ENCODE assay signal across 19 cellular contexts in the genomic region with DNA sequence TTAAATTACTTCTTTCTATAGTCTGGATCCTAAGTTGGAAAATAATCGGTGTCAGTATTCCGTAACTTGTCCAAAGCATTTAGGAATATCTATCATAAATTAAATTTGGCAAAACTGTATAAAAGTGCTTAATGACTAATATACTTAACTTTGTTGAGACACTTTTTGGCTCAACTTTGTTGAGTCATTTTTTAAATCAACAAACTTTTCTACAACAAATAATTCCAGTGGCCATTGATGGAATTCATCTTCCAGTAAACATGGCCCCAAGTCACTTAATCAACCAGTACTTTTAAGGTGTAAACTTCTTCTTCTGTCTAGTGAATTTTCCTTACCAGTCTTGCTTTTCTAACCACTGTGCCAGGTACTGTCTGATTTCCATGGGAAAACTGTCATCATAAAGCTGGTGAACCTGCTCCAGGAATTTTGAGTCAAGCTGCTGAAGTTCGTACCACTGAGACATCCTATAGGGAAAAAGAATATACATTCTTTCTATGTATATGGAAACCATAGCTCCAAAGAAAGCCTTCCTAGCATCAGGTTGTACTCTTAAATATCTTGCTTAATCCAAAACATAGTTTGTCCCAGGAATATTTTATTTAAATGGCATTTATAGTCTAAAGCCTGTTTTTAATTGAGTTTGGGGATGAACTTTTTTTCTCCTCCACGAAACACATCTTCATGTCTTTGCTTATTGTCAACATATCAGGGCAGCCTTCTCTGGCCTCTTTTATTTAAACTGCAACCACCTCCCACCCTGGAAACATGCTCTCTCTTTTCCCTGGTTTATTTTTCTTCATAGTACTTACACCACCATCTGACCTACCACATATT. TPM values are rescaled to one million over a fixed set of nuclear protein-coding genes. Genes with fewer than 3 reads are reported as not detected.
DNase-seq lines count a peak whose midpoint lies in the region; ATAC-seq, FAIRE-seq and TF ChIP-seq lines count a peak whose summit lies in the region.
"Had no signal": no experiment of that assay in that cellular context is flagged by ENCODE, and none has a peak within 500 bp of the region (broad histone marks: within the 10 kb centered on the region; RNA-seq: fewer than 3 reads in every experiment).

No MANE protein-coding gene starts in this region.

- TF ChIP-seq CTCF in HepG2 (CRISPR knock-in tag; IDR thresholded peaks at IDR 0.05) (no peak), right lobe of liver (IDR thresholded peaks at IDR 0.05) (no peak)

- H3K4me1 ChIP-seq in HepG2 (ENCODE audit: insufficient read depth, low read length) (peaks cover 22% of the 10 kb centered on the region), right lobe of liver (peaks cover 0 to 13% (median 6%) of the 10 kb centered on the region in 4 donors), SJSA1 (replicated peaks) (peaks cover 40% of the 10 kb centered on the region)

- no peak for TF ChIP-seq EP300 in HepG2 (IDR thresholded peaks at IDR 0.05; ENCODE audit: low read depth in 2 of 2, low read length in 2 of 2)
- TF ChIP-seq EP300 in HepG2 (CRISPR knock-in tag; IDR thresholded peaks at IDR 0.05; ENCODE audit: borderline replicate concordance) = no peak

- no peak for ATAC-seq in HepG2
- no peak for ATAC-seq in right lobe of liver
- no peak for ATAC-seq in effector memory CD8-positive, alpha-beta T cell (replicated peaks)
- ATAC-seq in stimulated activated naive CD8-positive, alpha-beta T cell treated with anti-CD3 and anti-CD28 coated beads, Interleukin-15, amount 100 ng/mL, for 72 hours = no peak

- CTCF ChIA-PET in HepG2 (lab: Yijun Ruan, JAX; ENCODE audit: low intra/inter-chr PET ratio, low total read pairs) = no interaction called here

- H3K27me3 Mint-ChIP-seq in effector memory CD8-positive, alpha-beta T cell = no peaks in the 10 kb centered on the region
- no peaks in the 10 kb centered on the region for H3K27me3 Mint-ChIP-seq in stimulated activated naive CD8-positive, alpha-beta T cell treated with anti-CD3 and anti-CD28 coated beads, Interleukin-15, amount 100 ng/mL, for 72 hours

- H3K27me3 ChIP-seq in HepG2 (ENCODE audit: control insufficient read depth in 1 of 2, insufficient read depth in 2 of 2, low read length in 2 of 2) (no peaks in the 10 kb centered on the region; a peak in 1 of 5 replicates), right lobe of liver (no peaks in the 10 kb centered on the region), SJSA1 (replicated peaks) (no peaks in the 10 kb centered on the region)
- H3K27me3 ChIP-seq: brain microvascular endothelial cell, sigmoid colon had no signal

- peaks cover 28 to 37% of the 10 kb centered on the region in 2 donors for H3K4me1 Mint-ChIP-seq in effector memory CD8-positive, alpha-beta T cell (ENCODE audit: low read depth in 2 of 2)
- H3K4me1 Mint-ChIP-seq in stimulated activated naive CD8-positive, alpha-beta T cell treated with anti-CD3 and anti-CD28 coated beads, Interleukin-15, amount 100 ng/mL, for 72 hours = peaks cover 54% of the 10 kb centered on the region
- H3K4me1 Mint-ChIP-seq: neural crest cell had no signal

- H3K27ac ChIP-seq in HepG2 (ENCODE audit: extremely low read length, insufficient read depth, low read length) (no peak overlapping the region), right lobe of liver (no peak overlapping the region), SJSA1 (0 out of 2 replicates have a peak overlapping the region, but pooled peaks have one; percentile 3)
- H3K27ac ChIP-seq: brain microvascular endothelial cell, PC-9, sigmoid colon had no signal

- peaks cover 17% of the 10 kb centered on the region for H3K79me2 ChIP-seq in HepG2 (ENCODE audit: insufficient read depth, low read length)

- intact Hi-C loops in HepG2 (cut with micrococcal nuclease; ENCODE audit: unreplicated experiment) (loop anchor here (10.0 kb wide), 2 partner anchors 195 to 675 kb away; no protein-coding TSS in a partner anchor), right lobe of liver (cut with DNase I) (no loop called here)

- no peak overlapping the region for H3K4me2 ChIP-seq in HepG2 (ENCODE audit: low read depth, low read length)
- H3K4me2 ChIP-seq: PC-9 had no signal

- H3K36me3 ChIP-seq in HepG2 (replicated peaks in 1 of 2; ENCODE audit: control insufficient read depth in 1 of 2, insufficient read depth in 2 of 2, low read length in 2 of 2) = peaks cover 15 to 57% of the 10 kb centered on the region in 2 experiments; a peak in 4 of 5 replicates
- H3K36me3 ChIP-seq in right lobe of liver = peaks cover 0 to 53% (median 26%) of the 10 kb centered on the region in 4 donors
- peaks cover 82% of the 10 kb centered on the region for H3K36me3 ChIP-seq in SJSA1

- H3K9ac ChIP-seq in HepG2 (ENCODE audit: insufficient read depth, low read depth, low read length) = no peak overlapping the region

- no peak for TF ChIP-seq POLR2A in HepG2 (IDR thresholded peaks at IDR 0.05; ENCODE audit: insufficient read depth in 1 of 2, low read depth in 2 of 2, low read length in 2 of 2)
- TF ChIP-seq POLR2A in right lobe of liver (IDR thresholded peaks at IDR 0.05) = no peak

- H3K27ac Mint-ChIP-seq in effector memory CD8-positive, alpha-beta T cell = peak overlapping the region in 1 of 2 donors; percentile 6
- peak overlapping the region; percentile 34 to 49 for H3K27ac Mint-ChIP-seq in stimulated activated naive CD8-positive, alpha-beta T cell treated with anti-CD3 and anti-CD28 coated beads, Interleukin-15, amount 100 ng/mL, for 72 hours

- BruUV-seq in HepG2 (replicated peaks; lab: Mats Ljungman, UMichigan) = TSS peak; percentile 3

- no peak for TF ChIP-seq RAD21 in HepG2 (CRISPR knock-in tag; IDR thresholded peaks at IDR 0.05)

- H3K9me3 Mint-ChIP-seq in effector memory CD8-positive, alpha-beta T cell = no peaks in the 10 kb centered on the region
- peaks cover 14 to 16% of the 10 kb centered on the region in 2 donors for H3K9me3 Mint-ChIP-seq in stimulated activated naive CD8-positive, alpha-beta T cell treated with anti-CD3 and anti-CD28 coated beads, Interleukin-15, amount 100 ng/mL, for 72 hours
- H3K9me3 Mint-ChIP-seq: neural crest cell had no signal

- H3K4me3 ChIP-seq in HepG2 (replicated peaks in 1 of 3; ENCODE audit: insufficient read depth in 1 of 3, low read depth in 2 of 3, low read length in 3 of 3) (no peak overlapping the region), right lobe of liver (no peak overlapping the region), SJSA1 (no peak overlapping the region)
- H3K4me3 ChIP-seq: HAP-1, lung, PC-9, sigmoid colon had no signal

- H3K36me3 Mint-ChIP-seq in effector memory CD8-positive, alpha-beta T cell (ENCODE audit: insufficient read depth) = peaks cover 62% of the 10 kb centered on the region

- peak overlapping the region; percentile 35 to 51 for H3K4me3 Mint-ChIP-seq in effector memory CD8-positive, alpha-beta T cell
- peak overlapping the region; percentile 66 to 77 for H3K4me3 Mint-ChIP-seq in stimulated activated naive CD8-positive, alpha-beta T cell treated with anti-CD3 and anti-CD28 coated beads, Interleukin-15, amount 100 ng/mL, for 72 hours
- H3K4me3 Mint-ChIP-seq: neural crest cell had no signal

- H3K9me3 ChIP-seq in HepG2 (ENCODE audit: low read length) (no peaks in the 10 kb centered on the region), right lobe of liver (no peaks in the 10 kb centered on the region), SJSA1 (replicated peaks) (no peaks in the 10 kb centered on the region)
- H3K9me3 ChIP-seq: HAP-1, sigmoid colon had no signal

- H2AFZ ChIP-seq in HepG2 (ENCODE audit: low read length) = no peak overlapping the region
- H2AFZ ChIP-seq: PC-9 had no signal

- no peak for DNase-seq in HepG2 (ENCODE audit: low spot score)
- DNase-seq in right lobe of liver = no peak
- DNase-seq in SJSA1 (ENCODE audit: low read depth in 1 of 2, low spot score in 2 of 2) = peak in 1 of 2 experiments; percentile 27
- DNase-seq in effector memory CD8-positive, alpha-beta T cell = no peak
- DNase-seq in stimulated activated naive CD8-positive, alpha-beta T cell treated with anti-CD3 and anti-CD28 coated beads, Interleukin-15, amount 100 ng/mL, for 72 hours = no peak
- DNase-seq in midbrain (lab: John Stamatoyannopoulos, UW) = no peak
- DNase-seq in T-helper 9 cell = no peak
- no peak for DNase-seq in GOT3 (lab: John Stamatoyannopoulos, UW)
- DNase-seq: brain microvascular endothelial cell; effector CD4-positive, alpha-beta T cell; foreskin melanocyte; NCI-H2029 treated with DMSO at 0.1 percent for 48 hours; NCI-H526 treated with DMSO at 0.1 percent for 48 hours; PC-9; sigmoid colon; stimulated activated naive CD4-positive, alpha-beta T cell had no signal

- in situ Hi-C loops in HepG2 (cut with HindIII; ENCODE audit: extremely low pct_ligation_motif_present, low pct_unique_long_range_greater_than_20kb) = no loop called here

- 98% methylated on average over 4 of the region's 4 CpGs for WGBS in HepG2 (ENCODE audit: low lambda C conversion rate)
- WGBS in right lobe of liver (ENCODE audit: insufficient coverage, low coverage, low lambda C conversion rate, missing lambda C conversion rate) = 86% methylated on average over 4 of the region's 4 CpGs

- POLR2A ChIA-PET in HepG2 (lab: Yijun Ruan, JAX) = no interaction called here

- H4K20me1 ChIP-seq in HepG2 (ENCODE audit: insufficient read depth, low read length) = no peaks in the 10 kb centered on the region

- no peak for FAIRE-seq in HepG2 (lab: Jason Lieb, UNC)

RNA-seq across cellular contexts. Expression of gene STAT1, which starts 4.2 kb away (rescaled TPM):
- total RNA-seq in HepG2 (2016; rRNA removed; fragmentation: Illumina TruSeq; extraction: Trizol) (59.6 and 90.6 TPM in 2 replicates), right lobe of liver (10 to 100 TPM; 28.9 to 72.3 (median 48.5) TPM)
- total RNA-seq in HepG2 (2016; cell fraction: cytosol; rRNA removed; fragmentation: Illumina TruSeq; extraction: Trizol; ENCODE audit: low read depth) = 5.1 and 7.1 TPM in 2 replicates
- 57.7 and 86.9 TPM in 2 replicates for total RNA-seq in HepG2 (2016; cell fraction: insoluble cytoplasmic fraction; rRNA removed; fragmentation: Illumina TruSeq; extraction: Trizol)
- 19.3 and 19.4 TPM in 2 replicates for total RNA-seq in HepG2 (2016; cell fraction: membrane; rRNA removed; fragmentation: Illumina TruSeq; extraction: Trizol)
- 57.3 and 58.4 TPM in 2 replicates for total RNA-seq in HepG2 (2016; cell fraction: nucleus; rRNA removed; fragmentation: Illumina TruSeq; extraction: Trizol)
- 20.3 and 21.8 TPM in 2 replicates for polyA plus RNA-seq in HepG2 (2011; rRNA removed)
- polyA plus RNA-seq in HepG2 (2011; cell fraction: cytosol; rRNA removed) = 13.9 and 15.2 TPM in 2 replicates
- polyA plus RNA-seq in HepG2 (2011; cell fraction: nucleus; rRNA removed) = 22.3 and 28.1 TPM in 2 replicates
- polyA plus RNA-seq in HepG2 (2012) = 24.4 and 28.8 TPM in 2 replicates
- polyA plus RNA-seq in HepG2 (2016; cell fraction: cytosol; fragmentation: Illumina TruSeq; extraction: Trizol; ENCODE audit: low read depth) = 2.5 and 2.7 TPM in 2 replicates
- polyA plus RNA-seq in HepG2 (2016; cell fraction: insoluble cytoplasmic fraction; fragmentation: Illumina TruSeq; extraction: Trizol; ENCODE audit: low read depth) = 75.4 and 77.9 TPM in 2 replicates
- 8.3 and 8.6 TPM in 2 replicates for polyA plus RNA-seq in HepG2 (2016; cell fraction: membrane; fragmentation: Illumina TruSeq; extraction: Trizol; ENCODE audit: low read depth)
- polyA plus RNA-seq in HepG2 (2016; cell fraction: nucleus; fragmentation: Illumina TruSeq; extraction: Trizol; ENCODE audit: insufficient read depth, low read depth) = 42.8 and 45.3 TPM in 2 replicates
- 57.6 and 62.6 TPM in 2 replicates for polyA minus RNA-seq in HepG2 (2011; rRNA and poly(A)+ RNA removed; ENCODE audit: low replicate concordance)
- polyA minus RNA-seq in HepG2 (2011; cell fraction: cytosol; rRNA and poly(A)+ RNA removed) = 30.3 and 34.4 TPM in 2 replicates
- polyA minus RNA-seq in HepG2 (2011; cell fraction: nucleus; rRNA and poly(A)+ RNA removed) = 84.8 and 99.3 TPM in 2 replicates
- 89.5 and 108 TPM in 2 replicates for total RNA-seq in SJSA1 (2014; rRNA removed; shearing (Covaris generic))
